Comparison of ENCODE assay signal across 1 cellular context in genomic region chr17:72387969-72388368, GRCh38.
TF ChIP-seq lines count a peak whose summit lies in the region.

No MANE protein-coding gene starts in this region.

TF ChIP-seq in HCT116, 20 proteins besides CTCF, POLR2A, EP300 and RAD21:
- TF ChIP-seq SRF (IDR thresholded peaks at IDR 0.05; ENCODE audit: low read depth) (no peak), ZFX (IDR thresholded peaks at IDR 0.05) (no peak), ELF1 (IDR thresholded peaks at IDR 0.05; ENCODE audit: borderline replicate concordance, low read depth) (no peak), EZH2phosphoT487 (IDR thresholded peaks at IDR 0.05; ENCODE audit: borderline replicate concordance) (no peak), ATF3 (IDR thresholded peaks at IDR 0.05) (no peak), MAX (IDR thresholded peaks at IDR 0.05) (no peak), SP1 (IDR thresholded peaks at IDR 0.05; ENCODE audit: low read depth) (no peak), TCF7L2 (IDR thresholded peaks at IDR 0.05; ENCODE audit: borderline replicate concordance, extremely low read depth, insufficient read depth, insufficient read length) (no peak), CBX3 (IDR thresholded peaks at IDR 0.05; ENCODE audit: low read depth) (no peak), EGR1 (IDR thresholded peaks at IDR 0.05; ENCODE audit: low read depth) (no peak), ZNF274 (IDR thresholded peaks at IDR 0.05; ENCODE audit: low read depth, low read length) (no peak), REST (IDR thresholded peaks at IDR 0.05; ENCODE audit: low read depth) (no peak), SIN3A (IDR thresholded peaks at IDR 0.05; ENCODE audit: low read depth) (no peak), YY1 (IDR thresholded peaks at IDR 0.05; ENCODE audit: extremely low read depth, insufficient replicate concordance, low read depth, low read length) (no peak), CEBPB (IDR thresholded peaks at IDR 0.05; ENCODE audit: low read depth) (no peak), ZBTB33 (IDR thresholded peaks at IDR 0.05; ENCODE audit: extremely low read depth, insufficient replicate concordance, low read length) (no peak), FOSL1 (IDR thresholded peaks at IDR 0.05; ENCODE audit: low read depth) (no peak), JUND (IDR thresholded peaks at IDR 0.05) (no peak)
TF ChIP-seq in HCT116: peak in this region for 0.
